1 cellular context compared by ENCODE assay signal in genomic region chr1:15748264-15748663, GRCh38.
TF ChIP-seq lines count a peak whose summit lies in the region.

No MANE protein-coding gene starts in this region.

TF ChIP-seq in endothelial cell of umbilical vein, 7 proteins besides CTCF, POLR2A, EP300 and RAD21:
- TF ChIP-seq POLR2AphosphoS5 (IDR thresholded peaks at IDR 0.05; ENCODE audit: insufficient read depth, low read depth, low read length), result no peak
- TF ChIP-seq JUN (IDR thresholded peaks at IDR 0.05; ENCODE audit: borderline replicate concordance, insufficient read depth, insufficient read length, low read depth), result no peak
